In genomic region chr1:184906771-184907170, GRCh38 we compare ENCODE assay signal across 26 cellular contexts.
DNase-seq lines count a peak whose midpoint lies in the region; ATAC-seq and TF ChIP-seq lines count a peak whose summit lies in the region.
"Had no signal": no experiment of that assay in that cellular context is flagged by ENCODE, and none has a peak within 500 bp of the region (broad histone marks: within the 10 kb centered on the region; RNA-seq: fewer than 3 reads in every experiment).

No MANE protein-coding gene starts in this region.

- H3K9me3 ChIP-seq in heart left ventricle (no peaks in the 10 kb centered on the region), thoracic aorta (no peaks in the 10 kb centered on the region)
- H3K9me3 ChIP-seq: heart right ventricle, prostate gland, SJCRH30 had no signal

- TF ChIP-seq CTCF in heart left ventricle (IDR thresholded peaks at IDR 0.05) (no peak), fibroblast of mammary gland (conservative IDR thresholded peaks at IDR 0.05; ENCODE audit: control insufficient read depth, insufficient read depth, low read depth, low read length) (no peak), thoracic aorta (IDR thresholded peaks at IDR 0.05) (no peak)

- ATAC-seq in heart left ventricle (no peak), SK-N-SH treated with all-trans-retinoic acid at 6 μM for 48 hours (peak; percentile 51; the same call in 2 of the 3 replicates), thoracic aorta (ENCODE audit: insufficient number of reproducible peaks, low FRiP score, low read depth) (no peak)
- ATAC-seq: activated CD4-positive, CD25-positive, alpha-beta regulatory T cell treated with anti-CD3 and anti-CD28 coated beads, Interleukin-2, amount 50 U/mL, for 24 hours; HCT116; heart right ventricle; naive thymus-derived CD4-positive, alpha-beta T cell had no signal

- H3K4me1 ChIP-seq in heart left ventricle (peaks cover 4 to 91% (median 56%) of the 10 kb centered on the region in 12 donors), thoracic aorta (ENCODE audit: control insufficient read depth in 1 of 2, low read depth in 2 of 2) (peaks cover 62 to 94% of the 10 kb centered on the region in 2 donors)
- H3K4me1 ChIP-seq: prostate gland, SJCRH30 had no signal

- H3K27me3 ChIP-seq in heart left ventricle (no peaks in the 10 kb centered on the region), thoracic aorta (replicated peaks; ENCODE audit: insufficient read depth) (no peaks in the 10 kb centered on the region)
- H3K27me3 ChIP-seq: heart right ventricle, SJCRH30 had no signal

- H3K4me3 ChIP-seq in heart left ventricle: no peak overlapping the region
- H3K4me3 ChIP-seq in fibroblast of mammary gland (ENCODE audit: control insufficient read depth, low read depth, low read length): no peak overlapping the region
- H3K4me3 ChIP-seq in thoracic aorta: no peak overlapping the region
- H3K4me3 ChIP-seq: heart right ventricle, prostate gland, SJCRH30 had no signal

- DNase-seq in heart left ventricle (no peak), cardiac septum (ENCODE audit: low spot score) (no peak), fibroblast of mammary gland (ENCODE audit: low read depth) (peak; percentile 44), thoracic aorta (ENCODE audit: low spot score) (no peak), NCI-H345 (lab: John Stamatoyannopoulos, UW) (no peak), globus pallidus (ENCODE audit: low spot score) (no peak), NCI-H774 (lab: John Stamatoyannopoulos, UW) (no peak)
- DNase-seq: activated CD4-positive, alpha-beta T cell treated with anti-CD3 and anti-CD28 coated beads, Interleukin-2, amount 50 U/mL, for 48 hours; activated naive CD4-positive, alpha-beta T cell treated with anti-CD3 and anti-CD28 coated beads for 36 hours; amygdala; caudate nucleus; dermis blood vessel endothelial cell; DMS53; GF-D8; heart right ventricle; mesendoderm; naive thymus-derived CD4-positive, alpha-beta T cell; NCI-H1417; NCI-H2081; NCI-H226; SJCRH30; T-helper 1 cell had no signal

- 39 to 47% (median 44%) methylated on average over 1 of the region's 1 CpG for WGBS in heart left ventricle, 4 donors

- TF ChIP-seq POLR2A in heart left ventricle (IDR thresholded peaks at IDR 0.05): no peak

- intact Hi-C loops in heart left ventricle (cut with DNase I): no loop called here
- intact Hi-C loops in cardiac septum (cut with DNase I): no loop called here

- H3K27ac ChIP-seq in heart left ventricle (peak overlapping the region in 7 of 12 donors; percentile 1 to 38 (median 9)), thoracic aorta (peak overlapping the region; percentile 43 to 49)
- H3K27ac ChIP-seq: prostate gland, SJCRH30 had no signal

- H3K36me3 ChIP-seq in heart left ventricle (no peaks in the 10 kb centered on the region), thoracic aorta (no peaks in the 10 kb centered on the region)
- H3K36me3 ChIP-seq: heart right ventricle, prostate gland, SJCRH30 had no signal

TF ChIP-seq in SK-N-SH treated with all-trans-retinoic acid at 6 μM for 48 hours, 23 proteins besides CTCF, POLR2A, EP300 and RAD21:
- TF ChIP-seq ZFP3 (CRISPR knock-in tag; IDR thresholded peaks at IDR 0.05): no peak
- TF ChIP-seq CREB5 (CRISPR knock-in tag; IDR thresholded peaks at IDR 0.05; ENCODE audit: low read depth): no peak
- no peak for TF ChIP-seq ZNF70 (CRISPR knock-in tag; IDR thresholded peaks at IDR 0.05)
- no peak for TF ChIP-seq ISL1 (CRISPR knock-in tag; IDR thresholded peaks at IDR 0.05)
